Comparison of ENCODE assay signal across 8 cellular contexts in the genomic region with DNA sequence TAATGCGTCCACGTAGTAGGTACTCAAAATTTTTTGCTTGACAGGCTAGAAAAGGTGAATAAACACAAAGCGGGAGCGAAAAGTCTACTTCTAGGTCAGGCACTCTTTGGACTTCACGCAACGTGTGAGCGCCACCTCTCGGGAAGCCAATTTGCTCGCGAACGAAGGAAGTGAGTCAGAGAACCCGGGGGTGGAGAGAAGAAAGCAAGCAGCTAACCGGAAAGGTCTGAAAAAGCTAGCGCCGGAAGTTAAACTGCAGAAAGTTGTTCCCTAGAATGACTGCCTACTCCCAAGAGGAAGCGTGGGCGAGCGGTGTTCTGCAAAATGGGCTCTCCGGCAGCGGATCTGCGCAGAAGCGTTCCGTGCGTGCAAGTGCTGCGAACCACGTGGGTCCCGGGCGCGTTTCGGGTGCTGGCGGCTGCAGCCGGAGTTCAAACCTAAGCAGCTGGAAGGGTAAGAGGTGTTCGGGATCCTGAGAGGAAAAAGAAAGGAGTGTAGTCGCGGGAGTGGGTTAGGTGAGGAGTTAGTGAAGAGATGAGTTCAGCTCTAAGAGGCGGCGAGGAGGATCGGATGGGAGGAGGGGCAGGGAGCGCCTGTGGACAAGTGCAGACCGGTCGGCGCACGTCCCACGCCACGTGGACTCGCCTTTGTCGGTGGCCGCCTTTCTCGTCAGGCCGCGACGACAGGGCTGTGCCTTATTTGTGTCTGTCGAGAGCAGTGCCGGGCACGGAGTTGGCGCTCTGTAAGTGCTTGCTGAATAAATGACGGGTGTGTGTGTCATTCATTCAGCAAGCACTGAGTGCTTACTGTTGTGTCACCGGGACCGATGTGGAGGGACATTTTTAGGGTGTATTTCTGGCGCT. TPM values are rescaled to one million over a fixed set of nuclear protein-coding genes. Genes with fewer than 3 reads are reported as not detected.
DNase-seq lines count a peak whose midpoint lies in the region; ATAC-seq, FAIRE-seq and TF ChIP-seq lines count a peak whose summit lies in the region.

A gene (plus strand): TSS at position 350 of the 863 bp plus-strand sequence. CDS start 2,096 bp downstream, outside the sequence.

- H3K27ac ChIP-seq in A549 (peak within 1 kb of the TSS; percentile 82 to 88), brain microvascular endothelial cell (peak within 1 kb of the TSS; percentile 75)

- no peaks in the 10 kb centered on the region for H3K9me3 ChIP-seq in A549

- peak; percentile 99 for TF ChIP-seq RAD21 in A549 (conservative IDR thresholded peaks at IDR 0.05 in 1 of 2, IDR thresholded peaks at IDR 0.05 in 1 of 2)

- TF ChIP-seq CTCF in A549 (IDR thresholded peaks at IDR 0.05) (peak; percentile 98), brain microvascular endothelial cell (IDR thresholded peaks at IDR 0.05; ENCODE audit: low read depth, low read length, missing control alignments) (peak; percentile 92)

- POLR2A ChIA-PET in A549 (lab: Yijun Ruan, JAX), result interaction anchor here (0.8 to 2.5 kb wide), 12 partner anchors 9 to 434 kb away, joined by 3 to 41 read pairs (median 4); a partner anchor contains a TSS

- TF ChIP-seq EP300 in A549 (IDR thresholded peaks at IDR 0.05), result no peak

- peak; percentile 77 for TF ChIP-seq POLR2A in A549 (IDR thresholded peaks at IDR 0.05; ENCODE audit: low read length)

- H3K27me3 ChIP-seq in brain microvascular endothelial cell (replicated peaks), result no peaks in the 10 kb centered on the region

- H3K4me3 ChIP-seq in A549, result peak within 1 kb of the TSS; percentile 74
- peak within 1 kb of the TSS; percentile 95 for H3K4me3 ChIP-seq in brain microvascular endothelial cell (ENCODE audit: low read depth, low read length)
- peak within 1 kb of the TSS; percentile 98 for H3K4me3 ChIP-seq in iPS-11a (ENCODE audit: low read depth, low read length)
- peak within 1 kb of the TSS; percentile 58 for H3K4me3 ChIP-seq in skeletal muscle cell (ENCODE audit: low read depth, low read length)

- H3K36me3 ChIP-seq in brain microvascular endothelial cell (replicated peaks), result peaks cover 18% of the 10 kb centered on the region

- FAIRE-seq in A549 (lab: Jason Lieb, UNC) (peak; percentile 96), TTC549 (lab: Jason Lieb, UNC) (peak; percentile 85)

- peaks cover 25% of the 10 kb centered on the region for H3K4me1 ChIP-seq in A549

- peak; percentile 99 to 100 for DNase-seq in A549 (ENCODE audit: low read depth in 1 of 2, low spot score in 1 of 2)
- DNase-seq in NCI-H2107 (lab: John Stamatoyannopoulos, UW), result peak; percentile 92
- peak; percentile 99 for DNase-seq in brain microvascular endothelial cell
- peak; percentile 98 for DNase-seq in skeletal muscle cell (ENCODE audit: low read depth)

- in situ Hi-C loops in brain microvascular endothelial cell (cut with HindIII; ENCODE audit: low pct_ligation_motif_present, low sequenced_read_pairs), result no loop called here

- ATAC-seq in A549 (peak; percentile 96 to 98), GM18520 (IDR thresholded peaks at IDR 0.05; ENCODE audit: unreplicated experiment) (peak; percentile 96), HG03064 (IDR thresholded peaks at IDR 0.05; ENCODE audit: low read depth, unreplicated experiment) (peak; percentile 87)

- H3K4me2 ChIP-seq in A549, result peak within 1 kb of the TSS; percentile 96

- WGBS in A549 (ENCODE audit: missing lambda C conversion rate), result 1% methylated on average over 60 of the region's 60 CpGs

- CTCF ChIA-PET in A549 (lab: Yijun Ruan, JAX), result interaction anchor here (0.6 to 6.5 kb wide), 72 partner anchors 10 to 603 kb away, joined by 3 to 202 read pairs (median 5); a partner anchor contains a TSS

TF ChIP-seq in A549, 52 proteins besides CTCF, POLR2A, EP300 and RAD21 (continues in another document):
- TF ChIP-seq CHD4 (IDR thresholded peaks at IDR 0.05; ENCODE audit: borderline replicate concordance), result no peak
- TF ChIP-seq, protein P1, sequence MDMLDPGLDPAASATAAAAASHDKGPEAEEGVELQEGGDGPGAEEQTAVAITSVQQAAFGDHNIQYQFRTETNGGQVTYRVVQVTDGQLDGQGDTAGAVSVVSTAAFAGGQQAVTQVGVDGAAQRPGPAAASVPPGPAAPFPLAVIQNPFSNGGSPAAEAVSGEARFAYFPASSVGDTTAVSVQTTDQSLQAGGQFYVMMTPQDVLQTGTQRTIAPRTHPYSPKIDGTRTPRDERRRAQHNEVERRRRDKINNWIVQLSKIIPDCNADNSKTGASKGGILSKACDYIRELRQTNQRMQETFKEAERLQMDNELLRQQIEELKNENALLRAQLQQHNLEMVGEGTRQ (IDR thresholded peaks at IDR 0.05), result peak; percentile 91
- TF ChIP-seq ZNF302 (CRISPR knock-in tag; IDR thresholded peaks at IDR 0.05), result no peak
- no peak for TF ChIP-seq KDM1A (IDR thresholded peaks at IDR 0.05; ENCODE audit: low read depth)
- peak; percentile 99 for TF ChIP-seq SMC3 (IDR thresholded peaks at IDR 0.05)
- no peak for TF ChIP-seq NPAS2 (CRISPR knock-in tag; IDR thresholded peaks at IDR 0.05; ENCODE audit: borderline replicate concordance)
- no peak for TF ChIP-seq CBX8 (IDR thresholded peaks at IDR 0.05)
- no peak for TF ChIP-seq EHMT2 (IDR thresholded peaks at IDR 0.05; ENCODE audit: low read depth)
- TF ChIP-seq, protein P2, sequence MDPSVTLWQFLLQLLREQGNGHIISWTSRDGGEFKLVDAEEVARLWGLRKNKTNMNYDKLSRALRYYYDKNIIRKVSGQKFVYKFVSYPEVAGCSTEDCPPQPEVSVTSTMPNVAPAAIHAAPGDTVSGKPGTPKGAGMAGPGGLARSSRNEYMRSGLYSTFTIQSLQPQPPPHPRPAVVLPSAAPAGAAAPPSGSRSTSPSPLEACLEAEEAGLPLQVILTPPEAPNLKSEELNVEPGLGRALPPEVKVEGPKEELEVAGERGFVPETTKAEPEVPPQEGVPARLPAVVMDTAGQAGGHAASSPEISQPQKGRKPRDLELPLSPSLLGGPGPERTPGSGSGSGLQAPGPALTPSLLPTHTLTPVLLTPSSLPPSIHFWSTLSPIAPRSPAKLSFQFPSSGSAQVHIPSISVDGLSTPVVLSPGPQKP (IDR thresholded peaks at IDR 0.05; ENCODE audit: low read depth, low read length), result no peak
- TF ChIP-seq NR3C1 (IDR thresholded peaks at IDR 0.05), result no peak
- TF ChIP-seq CEBPB (IDR thresholded peaks at IDR 0.05), result peak in 1 of 2 experiments; percentile 42; a peak in 2 of 4 replicates
- TF ChIP-seq JUNB (IDR thresholded peaks at IDR 0.05), result peak; percentile 48
- TF ChIP-seq ESRRA (IDR thresholded peaks at IDR 0.05; ENCODE audit: borderline replicate concordance, low read length), result 0 out of 2 replicates have a peak, but pooled peaks have one; percentile 55
- TF ChIP-seq, protein P3, sequence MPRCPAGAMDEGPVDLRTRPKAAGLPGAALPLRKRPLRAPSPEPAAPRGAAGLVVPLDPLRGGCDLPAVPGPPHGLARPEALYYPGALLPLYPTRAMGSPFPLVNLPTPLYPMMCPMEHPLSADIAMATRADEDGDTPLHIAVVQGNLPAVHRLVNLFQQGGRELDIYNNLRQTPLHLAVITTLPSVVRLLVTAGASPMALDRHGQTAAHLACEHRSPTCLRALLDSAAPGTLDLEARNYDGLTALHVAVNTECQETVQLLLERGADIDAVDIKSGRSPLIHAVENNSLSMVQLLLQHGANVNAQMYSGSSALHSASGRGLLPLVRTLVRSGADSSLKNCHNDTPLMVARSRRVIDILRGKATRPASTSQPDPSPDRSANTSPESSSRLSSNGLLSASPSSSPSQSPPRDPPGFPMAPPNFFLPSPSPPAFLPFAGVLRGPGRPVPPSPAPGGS (IDR thresholded peaks at IDR 0.05), result peak; percentile 56; the same call in 1 of the 3 replicates
- TF ChIP-seq SREBF2 (IDR thresholded peaks at IDR 0.05), result no peak
- TF ChIP-seq, protein P4, sequence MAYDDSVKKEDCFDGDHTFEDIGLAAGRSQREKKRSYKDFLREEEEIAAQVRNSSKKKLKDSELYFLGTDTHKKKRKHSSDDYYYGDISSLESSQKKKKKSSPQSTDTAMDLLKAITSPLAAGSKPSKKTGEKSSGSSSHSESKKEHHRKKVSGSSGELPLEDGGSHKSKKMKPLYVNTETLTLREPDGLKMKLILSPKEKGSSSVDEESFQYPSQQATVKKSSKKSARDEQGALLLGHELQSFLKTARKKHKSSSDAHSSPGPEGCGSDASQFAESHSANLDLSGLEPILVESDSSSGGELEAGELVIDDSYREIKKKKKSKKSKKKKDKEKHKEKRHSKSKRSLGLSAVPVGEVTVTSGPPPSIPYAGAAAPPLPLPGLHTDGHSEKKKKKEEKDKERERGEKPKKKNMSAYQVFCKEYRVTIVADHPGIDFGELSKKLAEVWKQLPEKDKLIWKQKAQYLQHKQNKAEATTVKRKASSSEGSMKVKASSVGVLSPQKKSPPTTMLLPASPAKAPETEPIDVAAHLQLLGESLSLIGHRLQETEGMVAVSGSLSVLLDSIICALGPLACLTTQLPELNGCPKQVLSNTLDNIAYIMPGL (CRISPR knock-in tag; IDR thresholded peaks at IDR 0.05; ENCODE audit: borderline replicate concordance), result peak; percentile 49; the same call in 1 of the 2 replicates
- TF ChIP-seq MAFK (IDR thresholded peaks at IDR 0.05; ENCODE audit: partially characterized antibody), result peak; percentile 41
- peak; percentile 85; the same call in 1 of the 2 replicates for TF ChIP-seq MAZ (IDR thresholded peaks at IDR 0.05; ENCODE audit: borderline replicate concordance, low read depth, low read length)
- TF ChIP-seq, protein P5, sequence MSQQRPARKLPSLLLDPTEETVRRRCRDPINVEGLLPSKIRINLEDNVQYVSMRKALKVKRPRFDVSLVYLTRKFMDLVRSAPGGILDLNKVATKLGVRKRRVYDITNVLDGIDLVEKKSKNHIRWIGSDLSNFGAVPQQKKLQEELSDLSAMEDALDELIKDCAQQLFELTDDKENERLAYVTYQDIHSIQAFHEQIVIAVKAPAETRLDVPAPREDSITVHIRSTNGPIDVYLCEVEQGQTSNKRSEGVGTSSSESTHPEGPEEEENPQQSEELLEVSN (IDR thresholded peaks at IDR 0.05; ENCODE audit: borderline replicate concordance, low read depth), result peak; percentile 90
- peak; percentile 44; the same call in 1 of the 2 replicates for TF ChIP-seq ZC3H11A (IDR thresholded peaks at IDR 0.05)

RNA-seq across cellular contexts. Expression of the gene that starts here (rescaled TPM):
- polyA plus RNA-seq in A549 (2011; rRNA removed) (639 and 782 TPM in 2 replicates), A549 (2017; fragmentation: RNase III; extraction: RNeasy Plus Mini Kit Qiagen cat#74134 plus additional on column Dnase treatment) (527 to 621 TPM (median 542 TPM) in 3 replicates)
- polyA plus RNA-seq in A549 (2012; cell fraction: cytosol; rRNA removed), result 863 and 1,135 TPM in 2 replicates
- polyA plus RNA-seq in A549 (2012; cell fraction: nucleus; rRNA removed), result 426 and 549 TPM in 2 replicates
- 127 and 140 TPM in 2 replicates for polyA minus RNA-seq in A549 (2011; rRNA and poly(A)+ RNA removed)

Comparison
In these comparisons a context has a peak if more than half of its experiments do, and no peak if none do; other contexts are left out.
1. Peak in every context shown above with its lines: DNase-seq, ATAC-seq, H3K4me3 ChIP-seq and H3K27ac ChIP-seq.